ENCODE assay signal across 10 cellular contexts in genomic region chr4:61202638-61203495, GRCh38. TPM values are rescaled to one million over a fixed set of nuclear protein-coding genes. Genes with fewer than 3 reads are reported as not detected.
DNase-seq lines count a peak whose midpoint lies in the region; ATAC-seq and TF ChIP-seq lines count a peak whose summit lies in the region.
"Had no signal": no experiment of that assay in that cellular context is flagged by ENCODE, and none has a peak within 500 bp of the region (broad histone marks: within the 10 kb centered on the region; RNA-seq: fewer than 3 reads in every experiment).

No MANE protein-coding gene starts in this region.

- DNase-seq in NCI-H1105 treated with DMSO at 0.1 percent for 48 hours (lab: John Stamatoyannopoulos, UW) (peak; percentile 47), NCI-H1105 (lab: John Stamatoyannopoulos, UW) (no peak), T47D (ENCODE audit: low read depth in 1 of 2, low spot score in 1 of 2) (peak; percentile 25 to 36), left lung (no peak), upper lobe of right lung (no peak), natural killer cell (no peak), 8988T (no peak)
- no peak for DNase-seq in activated CD4-positive, alpha-beta memory T cell treated with anti-CD3 and anti-CD28 coated beads for 36 hours

- no peaks in the 10 kb centered on the region for H3K9me3 ChIP-seq in left lung
- no peaks in the 10 kb centered on the region for H3K9me3 ChIP-seq in upper lobe of right lung

- H3K36me3 Mint-ChIP-seq in activated CD4-positive, alpha-beta memory T cell treated with anti-CD3 and anti-CD28 coated beads for 36 hours = peaks cover 4% of the 10 kb centered on the region
- peaks cover 34% of the 10 kb centered on the region for H3K36me3 Mint-ChIP-seq in natural killer cell

- H3K27me3 ChIP-seq in left lung (peaks cover 43 to 55% of the 10 kb centered on the region in 2 donors), upper lobe of right lung (peaks cover 49% of the 10 kb centered on the region)

- H3K9me3 Mint-ChIP-seq in activated CD4-positive, alpha-beta memory T cell treated with anti-CD3 and anti-CD28 coated beads for 36 hours = peaks cover 2% of the 10 kb centered on the region
- peaks cover 2 to 4% of the 10 kb centered on the region in 2 donors for H3K9me3 Mint-ChIP-seq in natural killer cell

- H3K27ac Mint-ChIP-seq in activated CD4-positive, alpha-beta memory T cell treated with anti-CD3 and anti-CD28 coated beads for 36 hours = no peak overlapping the region
- H3K27ac Mint-ChIP-seq in natural killer cell = no peak overlapping the region

- POLR2A ChIA-PET in activated CD4-positive, alpha-beta memory T cell treated with anti-CD3 and anti-CD28 coated beads for 36 hours (lab: Charles Lee) = no interaction called here

- H3K27ac ChIP-seq in left lung = no peak overlapping the region
- no peak overlapping the region for H3K27ac ChIP-seq in upper lobe of right lung
- H3K27ac ChIP-seq: 22Rv1, KMS-11 had no signal

- H3K4me1 ChIP-seq in left lung (peaks cover 0 to 4% of the 10 kb centered on the region in 2 donors), upper lobe of right lung (no peaks in the 10 kb centered on the region)

- no peak overlapping the region for H3K4me3 Mint-ChIP-seq in activated CD4-positive, alpha-beta memory T cell treated with anti-CD3 and anti-CD28 coated beads for 36 hours
- H3K4me3 Mint-ChIP-seq in natural killer cell = no peak overlapping the region

- CTCF ChIA-PET in activated CD4-positive, alpha-beta memory T cell treated with anti-CD3 and anti-CD28 coated beads for 36 hours (lab: Charles Lee) = no interaction called here

- ATAC-seq in left lung (peak; percentile 9), upper lobe of right lung (peak; percentile 25), natural killer cell (no peak)

- TF ChIP-seq CTCF in left lung (IDR thresholded peaks at IDR 0.05) (no peak), upper lobe of right lung (IDR thresholded peaks at IDR 0.05) (no peak), natural killer cell (IDR thresholded peaks at IDR 0.05) (no peak)

- peaks cover 2% of the 10 kb centered on the region for H3K4me1 Mint-ChIP-seq in activated CD4-positive, alpha-beta memory T cell treated with anti-CD3 and anti-CD28 coated beads for 36 hours (ENCODE audit: low read depth)
- no peaks in the 10 kb centered on the region for H3K4me1 Mint-ChIP-seq in natural killer cell

- H3K4me3 ChIP-seq in left lung = peak overlapping the region; percentile 36 to 47
- H3K4me3 ChIP-seq in upper lobe of right lung = peak overlapping the region; percentile 52

- peaks cover 41% of the 10 kb centered on the region for H3K27me3 Mint-ChIP-seq in activated CD4-positive, alpha-beta memory T cell treated with anti-CD3 and anti-CD28 coated beads for 36 hours
- peaks cover 30 to 35% of the 10 kb centered on the region in 2 donors for H3K27me3 Mint-ChIP-seq in natural killer cell (ENCODE audit: low read depth in 2 of 2)

- intact Hi-C loops in left lung (cut with DNase I) (no loop called here), upper lobe of right lung (cut with DNase I) (no loop called here), natural killer cell (cut with micrococcal nuclease) (no loop called here)
- intact Hi-C loops in activated CD4-positive, alpha-beta memory T cell treated with anti-CD3 and anti-CD28 coated beads for 36 hours (cut with micrococcal nuclease) = no loop called here

- in situ Hi-C loops in T47D (cut with HindIII; ENCODE audit: low pct_unique_long_range_greater_than_20kb, low sequenced_read_pairs) = no loop called here

- H3K36me3 ChIP-seq in left lung = no peaks in the 10 kb centered on the region
- H3K36me3 ChIP-seq in upper lobe of right lung = no peaks in the 10 kb centered on the region

RNA-seq across cellular contexts. Expression of gene ADGRL3, which starts 2.7 kb away (rescaled TPM):
- 1 to 10 TPM; 2.7 to 8.0 TPM for total RNA-seq in left lung
- 4.0 TPM for total RNA-seq in upper lobe of right lung
- not detected for total RNA-seq in activated CD4-positive, alpha-beta memory T cell treated with anti-CD3 and anti-CD28 coated beads for 36 hours
- total RNA-seq in natural killer cell = not detected

Comparison
In these comparisons a context has a peak if more than half of its experiments do, and no peak if none do; other contexts are left out.
1. DNase-seq: peak in NCI-H1105 treated with DMSO at 0.1 percent for 48 hours (single experiment) and T47D (2 of 2); none in NCI-H1105 (single experiment), left lung (0 of 2), upper lobe of right lung (single experiment), activated CD4-positive, alpha-beta memory T cell treated with anti-CD3 and anti-CD28 coated beads for 36 hours (single experiment), natural killer cell (single experiment) and 8988T (single experiment).
2. ATAC-seq: peak in left lung (single experiment) and upper lobe of right lung (single experiment); none in natural killer cell (0 of 3).